Comparison of ENCODE assay signal across 23 cellular contexts in genomic region chr5:88813244-88813643, GRCh38.
DNase-seq lines count a peak whose midpoint lies in the region; ATAC-seq, FAIRE-seq and TF ChIP-seq lines count a peak whose summit lies in the region.
"Had no signal": no experiment of that assay in that cellular context is flagged by ENCODE, and none has a peak within 500 bp of the region (broad histone marks: within the 10 kb centered on the region; RNA-seq: fewer than 3 reads in every experiment).

No MANE protein-coding gene starts in this region.

- intact Hi-C loops in right lobe of liver (cut with DNase I) (no loop called here), HepG2 (cut with micrococcal nuclease; ENCODE audit: unreplicated experiment) (no loop called here), left ventricle myocardium superior (cut with micrococcal nuclease) (no loop called here)

- H3K9me3 ChIP-seq in right lobe of liver (no peaks in the 10 kb centered on the region), HepG2 (ENCODE audit: low read length) (no peaks in the 10 kb centered on the region), OCI-LY1 (ENCODE audit: low read length) (no peaks in the 10 kb centered on the region)
- H3K9me3 ChIP-seq: SJCRH30, vagina had no signal

- peak in 3 of 4 donors; percentile 40 to 56 (median 55) for ATAC-seq in right lobe of liver
- no peak for ATAC-seq in HepG2
- peak; percentile 41 for ATAC-seq in left ventricle myocardium superior
- no peak for ATAC-seq in HG02938 (IDR thresholded peaks at IDR 0.05; ENCODE audit: unreplicated experiment)
- ATAC-seq in GM18520 (IDR thresholded peaks at IDR 0.05; ENCODE audit: unreplicated experiment): no peak
- ATAC-seq: activated T-helper 17 cell treated with anti-CD3 and anti-CD28 coated beads, Interleukin-2, amount 50 U/mL, for 72 hours; natural killer cell treated with Interleukin-12 subunit alpha and Interleukin-12 subunit beta and Interleukin-15 and Interleukin-18, amount 100 ng/mL, for 72 hours had no signal

- no TSS peak for BruUV-seq in HepG2 (replicated peaks; lab: Mats Ljungman, UMichigan)

- POLR2A ChIA-PET in HepG2 (lab: Yijun Ruan, JAX): no interaction called here

- CTCF ChIA-PET in HepG2 (lab: Yijun Ruan, JAX; ENCODE audit: low intra/inter-chr PET ratio, low total read pairs): no interaction called here

- 36% methylated on average over 1 of the region's 1 CpG for WGBS in right lobe of liver (ENCODE audit: insufficient coverage, low coverage, low lambda C conversion rate, missing lambda C conversion rate)
- 0% methylated on average over 1 of the region's 1 CpG for WGBS in HepG2 (ENCODE audit: low lambda C conversion rate)

- H3K27ac ChIP-seq in right lobe of liver: no peak overlapping the region
- H3K27ac ChIP-seq in HepG2 (ENCODE audit: extremely low read length, insufficient read depth, low read length): no peak overlapping the region
- peak overlapping the region; percentile 10 for H3K27ac ChIP-seq in OCI-LY1 (ENCODE audit: low read depth, low read length, poor library complexity, severe bottlenecking)
- H3K27ac ChIP-seq: SJCRH30 had no signal

- H3K36me3 ChIP-seq in right lobe of liver: no peaks in the 10 kb centered on the region
- no peaks in the 10 kb centered on the region for H3K36me3 ChIP-seq in HepG2 (replicated peaks in 1 of 2; ENCODE audit: control insufficient read depth in 1 of 2, insufficient read depth in 2 of 2, low read length in 2 of 2)
- peaks cover 81% of the 10 kb centered on the region for H3K36me3 ChIP-seq in OCI-LY1 (ENCODE audit: insufficient read depth, low read length)
- H3K36me3 ChIP-seq: vagina had no signal

- H3K9ac ChIP-seq in HepG2 (ENCODE audit: insufficient read depth, low read depth, low read length) (no peak overlapping the region), OCI-LY1 (ENCODE audit: low read length) (no peak overlapping the region)

- TF ChIP-seq POLR2A in right lobe of liver (IDR thresholded peaks at IDR 0.05) (no peak), HepG2 (IDR thresholded peaks at IDR 0.05; ENCODE audit: insufficient read depth in 1 of 2, low read depth in 2 of 2, low read length in 2 of 2) (no peak)

- TF ChIP-seq EP300 in HepG2 (IDR thresholded peaks at IDR 0.05; ENCODE audit: low read depth in 2 of 2, low read length in 2 of 2) (no peak), HepG2 (CRISPR knock-in tag; IDR thresholded peaks at IDR 0.05; ENCODE audit: borderline replicate concordance) (no peak)

- no peak overlapping the region for H3K4me3 ChIP-seq in right lobe of liver
- no peak overlapping the region for H3K4me3 ChIP-seq in HepG2 (replicated peaks in 1 of 3; ENCODE audit: insufficient read depth in 1 of 3, low read depth in 2 of 3, low read length in 3 of 3)
- no peak overlapping the region for H3K4me3 ChIP-seq in OCI-LY1 (ENCODE audit: low read depth, low read length, poor library complexity, severe bottlenecking)
- H3K4me3 ChIP-seq: SJCRH30, vagina had no signal

- H3K9me2 ChIP-seq in OCI-LY1 (ENCODE audit: low read depth, low read length): no peaks in the 10 kb centered on the region

- no peaks in the 10 kb centered on the region for H4K20me1 ChIP-seq in HepG2 (ENCODE audit: insufficient read depth, low read length)
- no peaks in the 10 kb centered on the region for H4K20me1 ChIP-seq in OCI-LY1 (ENCODE audit: insufficient read depth, low read length)

- in situ Hi-C loops in HepG2 (cut with HindIII; ENCODE audit: extremely low pct_ligation_motif_present, low pct_unique_long_range_greater_than_20kb): no loop called here

- DNase-seq in right lobe of liver (no peak), HepG2 (ENCODE audit: low spot score) (no peak), left ventricle myocardium superior (no peak), D341Med (ENCODE audit: low spot score) (no peak), germinal center (ENCODE audit: low spot score) (no peak)
- DNase-seq: activated CD4-positive, CD25-positive, alpha-beta regulatory T cell treated with anti-CD3 and anti-CD28 coated beads, Interleukin-2, amount 50 U/mL, for 72 hours; CD4-positive, CD25-positive, alpha-beta regulatory T cell; cortex of kidney; DMS79 treated with DMSO at 0.1 percent for 48 hours; KG1; mesendoderm; NCI-H1105; NCI-H2081 treated with DMSO at 0.1 percent for 48 hours; SJCRH30; small intestine; stimulated activated CD4-positive, alpha-beta T cell treated with anti-CD3 and anti-CD28 coated beads, Interleukin-2, amount 100 ng/mL, for 48 hours had no signal

- TF ChIP-seq CTCF in right lobe of liver (IDR thresholded peaks at IDR 0.05) (no peak), HepG2 (CRISPR knock-in tag; IDR thresholded peaks at IDR 0.05) (no peak), OCI-LY1 (IDR thresholded peaks at IDR 0.05; ENCODE audit: low read length) (no peak)

- H2AFZ ChIP-seq in HepG2 (ENCODE audit: low read length) (no peak overlapping the region), OCI-LY1 (ENCODE audit: low read length) (no peak overlapping the region)

- H3K27me3 ChIP-seq in right lobe of liver (no peaks in the 10 kb centered on the region), HepG2 (ENCODE audit: control insufficient read depth in 1 of 2, insufficient read depth in 2 of 2, low read length in 2 of 2) (no peaks in the 10 kb centered on the region), OCI-LY1 (ENCODE audit: insufficient read depth, low read length) (no peaks in the 10 kb centered on the region)
- H3K27me3 ChIP-seq: SJCRH30, vagina had no signal

- H3K4me1 ChIP-seq in right lobe of liver (peaks cover 0 to 5% (median 0%) of the 10 kb centered on the region in 4 donors), HepG2 (ENCODE audit: insufficient read depth, low read length) (no peaks in the 10 kb centered on the region), OCI-LY1 (ENCODE audit: insufficient read depth, low read length, severe bottlenecking) (peaks cover 50% of the 10 kb centered on the region)
- H3K4me1 ChIP-seq: vagina had no signal

- H3F3A ChIP-seq in OCI-LY1 (ENCODE audit: insufficient read depth, low read length): no peaks in the 10 kb centered on the region

- H3K4me2 ChIP-seq in HepG2 (ENCODE audit: low read depth, low read length) (no peak overlapping the region), OCI-LY1 (ENCODE audit: low read length) (no peak overlapping the region)

- H3K79me2 ChIP-seq in HepG2 (ENCODE audit: insufficient read depth, low read length) (no peaks in the 10 kb centered on the region), OCI-LY1 (ENCODE audit: insufficient read depth, low read length) (peaks cover 59% of the 10 kb centered on the region)

- no peak for FAIRE-seq in HepG2 (lab: Jason Lieb, UNC)
- FAIRE-seq: islet of Langerhans, small intestine had no signal

- no peak for TF ChIP-seq RAD21 in HepG2 (CRISPR knock-in tag; IDR thresholded peaks at IDR 0.05)

TF ChIP-seq in HepG2, 621 proteins besides CTCF, POLR2A, EP300 and RAD21:
- TF ChIP-seq PHF5A (CRISPR knock-in tag; IDR thresholded peaks at IDR 0.05; ENCODE audit: low read depth, unreplicated experiment) (no peak), ZNF772 (CRISPR knock-in tag; IDR thresholded peaks at IDR 0.05) (no peak), HMGA1 (CRISPR knock-in tag; conservative IDR thresholded peaks at IDR 0.05) (no peak)

Comparison
In these comparisons a context has a peak if more than half of its experiments do, and no peak if none do; other contexts are left out.
1. ATAC-seq: peak in right lobe of liver (3 of 4) and left ventricle myocardium superior (single experiment); none in HepG2 (single experiment), HG02938 (single experiment) and GM18520 (single experiment).